26 cellular contexts compared by ENCODE assay signal in the genomic region with DNA sequence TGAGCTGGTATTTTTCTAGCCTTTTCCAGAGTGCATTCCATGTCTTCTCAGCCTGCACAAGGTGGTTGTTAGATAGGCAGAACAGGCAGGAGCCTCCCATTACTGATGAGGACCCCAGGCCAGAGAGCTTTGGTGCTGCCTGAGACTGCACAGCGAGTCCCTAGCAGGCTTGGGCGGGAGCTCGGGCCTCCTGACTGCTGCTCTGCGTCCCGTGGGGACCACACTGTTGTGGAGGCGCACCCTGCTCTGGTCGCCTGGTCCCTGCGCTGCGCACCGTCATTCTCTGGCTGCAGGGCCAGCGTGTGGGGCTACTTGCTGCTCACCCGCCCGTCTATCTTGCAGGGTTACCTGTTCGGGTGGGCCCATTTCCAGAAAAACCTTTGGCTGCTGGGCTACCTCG. TPM values are rescaled to one million over a fixed set of nuclear protein-coding genes. Genes with fewer than 3 reads are reported as not detected.
"Had no signal": no experiment of that assay in that cellular context is flagged by ENCODE, and none has a peak within 500 bp of the region (broad histone marks: within the 10 kb centered on the region; RNA-seq: fewer than 3 reads in every experiment).

No MANE protein-coding gene starts in this region.

- H3K9me3 ChIP-seq: adrenal gland, ascending aorta, left ventricle myocardium inferior, upper lobe of right lung had no signal

- H3K27me3 ChIP-seq: adrenal gland, ascending aorta, brain microvascular endothelial cell, foreskin keratinocyte, hepatocyte, upper lobe of right lung had no signal

- H3K4me2 ChIP-seq: hepatocyte had no signal

- ATAC-seq: activated T-cell treated with anti-CD3 and anti-CD28 coated beads, Interleukin-2, amount 50 U/mL, for 4 hours; foreskin keratinocyte; stimulated activated naive CD8-positive, alpha-beta T cell treated with anti-CD3 and anti-CD28 coated beads, Interleukin-15, Interleukin-2, amounts not matched to agents 100 U/mL and 50 U/mL, for 24 hours; upper lobe of right lung had no signal

- H3K9me3 Mint-ChIP-seq: activated T-cell treated with anti-CD3 and anti-CD28 coated beads, Interleukin-2, amount 50 U/mL, for 4 hours; activated T-helper 2 cell treated with anti-CD3 and anti-CD28 coated beads, Interferon-gamma antibody, Interleukin-2, Interleukin-4, amounts not matched to agents 10 μg/mL and 5 μg/mL and 100 μg/mL, durations not matched to agents 14 hours and 24 hours and 36 hours; immature natural killer cell had no signal

- H3K4me3 ChIP-seq: adrenal gland, ascending aorta, hepatocyte, left ventricle myocardium inferior, upper lobe of right lung had no signal

- H3K4me1 ChIP-seq: foreskin keratinocyte, upper lobe of right lung had no signal

- H3K36me3 Mint-ChIP-seq: activated naive CD8-positive, alpha-beta T cell; immature natural killer cell had no signal

- H2AFZ ChIP-seq: hepatocyte had no signal

- H3K27me3 Mint-ChIP-seq: activated naive CD8-positive, alpha-beta T cell had no signal

- H3K27ac ChIP-seq: adrenal gland, brain microvascular endothelial cell, foreskin keratinocyte, hepatocyte, upper lobe of right lung had no signal

- H3K27ac Mint-ChIP-seq: activated naive CD8-positive, alpha-beta T cell; activated T-helper 2 cell treated with anti-CD3 and anti-CD28 coated beads, Interferon-gamma antibody, Interleukin-2, Interleukin-4, amounts not matched to agents 10 μg/mL and 5 μg/mL and 100 μg/mL, durations not matched to agents 14 hours and 24 hours and 36 hours had no signal

- DNase-seq: activated CD4-positive, alpha-beta T cell treated with anti-CD3 and anti-CD28 coated beads for 1 hour; activated CD8-positive, alpha-beta memory T cell treated with anti-CD3 and anti-CD28 coated beads for 24 hours; activated CD8-positive, alpha-beta memory T cell treated with anti-CD3 and anti-CD28 coated beads, Interleukin-2, amount 50 U/mL, for 4 hours; activated naive CD4-positive, alpha-beta T cell; activated T-cell treated with anti-CD3 and anti-CD28 coated beads, Interleukin-2, amount 50 U/mL, for 4 hours; adrenal gland; brain microvascular endothelial cell; effector memory CD4-positive, alpha-beta T cell; foreskin keratinocyte; immature natural killer cell; kidney glomerular epithelial cell; left ventricle myocardium inferior; midbrain; occipital lobe; posterior cingulate gyrus; stimulated activated CD4-positive, alpha-beta T cell treated with anti-CD3 and anti-CD28 coated beads, Interleukin-4, amount 100 ng/mL, for 1 hour; stimulated activated naive CD8-positive, alpha-beta T cell treated with anti-CD3 and anti-CD28 coated beads, Interleukin-15, Interleukin-2, amounts not matched to agents 100 U/mL and 50 U/mL, for 24 hours; T-helper 9 cell; upper lobe of right lung had no signal

- H3K4me3 Mint-ChIP-seq: activated naive CD8-positive, alpha-beta T cell; activated T-cell treated with anti-CD3 and anti-CD28 coated beads, Interleukin-2, amount 50 U/mL, for 4 hours had no signal

RNA-seq across cellular contexts. Expression of a gene that starts 44.2 kb away (rescaled TPM):
- total RNA-seq: activated T-helper 2 cell treated with anti-CD3 and anti-CD28 coated beads, Interferon-gamma antibody, Interleukin-2, Interleukin-4, amounts not matched to agents 10 μg/mL and 5 μg/mL and 100 μg/mL, durations not matched to agents 14 hours and 24 hours and 36 hours; glomerular endothelial cell; T-helper 1 cell treated with Interleukin-12 subunit alpha and Interleukin-12 subunit beta and Interleukin-4 antibody, amounts not matched to agents 30 ng/mL and 1 ng/mL, for 36 hours had no signal
- polyA plus RNA-seq: immature natural killer cell, neural cell had no signal
